Comparison of ENCODE assay signal across 1 cellular context in genomic region chr4:83010522-83011318, GRCh38.
TF ChIP-seq lines count a peak whose summit lies in the region.

Gene LIN54, minus strand, starts transcription at chr4:83010823. Its CDS starts 25,979 bp downstream, at chr4:82984844.

TF ChIP-seq in H1, 55 proteins besides CTCF, POLR2A, EP300 and RAD21:
- TF ChIP-seq CREB1 (IDR thresholded peaks at IDR 0.05), result peak; percentile 71; the same call in 1 of the 2 replicates
- no peak for TF ChIP-seq FOSL1 (IDR thresholded peaks at IDR 0.05; ENCODE audit: insufficient read depth, low read depth, low read length)
- no peak for TF ChIP-seq SP2 (IDR thresholded peaks at IDR 0.05; ENCODE audit: low read length)
- TF ChIP-seq EZH2 (IDR thresholded peaks at IDR 0.05; ENCODE audit: low read depth, low read length, severe bottlenecking), result no peak
- TF ChIP-seq TAF7 (optimal IDR thresholded peaks at IDR 0.05; ENCODE audit: borderline replicate concordance, low read depth, low read length), result no peak
- TF ChIP-seq ATF3 (IDR thresholded peaks at IDR 0.05; ENCODE audit: insufficient read depth, low read depth, low read length), result no peak
- no peak for TF ChIP-seq SRF (IDR thresholded peaks at IDR 0.05; ENCODE audit: low read depth, low read length)
- no peak for TF ChIP-seq SUZ12 (IDR thresholded peaks at IDR 0.05; ENCODE audit: low read length)
- TF ChIP-seq POLR2AphosphoS5 (IDR thresholded peaks at IDR 0.05; ENCODE audit: low read depth, low read length), result no peak
- TF ChIP-seq CBX8 (IDR thresholded peaks at IDR 0.05; ENCODE audit: borderline replicate concordance, low read depth, low read length), result no peak
- TF ChIP-seq KDM4A (IDR thresholded peaks at IDR 0.05; ENCODE audit: low read depth, low read length, severe bottlenecking), result peak; percentile 63
- TF ChIP-seq USF2 (IDR thresholded peaks at IDR 0.05; ENCODE audit: low read length), result no peak
- TF ChIP-seq BCL11A (IDR thresholded peaks at IDR 0.05; ENCODE audit: low read depth in 2 of 2, low read length in 2 of 2), result no peak
- no peak for TF ChIP-seq EGR1 (IDR thresholded peaks at IDR 0.05; ENCODE audit: borderline replicate concordance, low read depth, low read length)
- no peak for TF ChIP-seq CBX5 (IDR thresholded peaks at IDR 0.05; ENCODE audit: low read depth, low read length)
- TF ChIP-seq SP1 (IDR thresholded peaks at IDR 0.05; ENCODE audit: low read depth, low read length), result no peak
- TF ChIP-seq JUND (IDR thresholded peaks at IDR 0.05; ENCODE audit: low read length), result no peak
- TF ChIP-seq ATF2 (IDR thresholded peaks at IDR 0.05; ENCODE audit: low read length), result no peak
- no peak for TF ChIP-seq ZNF274 (IDR thresholded peaks at IDR 0.05; ENCODE audit: borderline replicate concordance, extremely low read depth, low read length)
- TF ChIP-seq SAP30 (IDR thresholded peaks at IDR 0.05; ENCODE audit: insufficient read depth, insufficient replicate concordance, low read length), result peak; percentile 86
- TF ChIP-seq JUN (IDR thresholded peaks at IDR 0.05; ENCODE audit: low read depth, low read length), result no peak
- TF ChIP-seq NANOG (IDR thresholded peaks at IDR 0.05; ENCODE audit: insufficient read depth, low read depth, low read length, poor library complexity, severe bottlenecking), result no peak
- no peak for TF ChIP-seq GTF2F1 (IDR thresholded peaks at IDR 0.05; ENCODE audit: borderline replicate concordance, low read depth, low read length)
- TF ChIP-seq YY1 (IDR thresholded peaks at IDR 0.05; ENCODE audit: low read depth, low read length), result peak; percentile 87
- 0 out of 4 replicates have a peak, but pooled peaks of 1 of the 2 experiments have one; percentile 81 for TF ChIP-seq HDAC2 (IDR thresholded peaks at IDR 0.05; ENCODE audit: borderline replicate concordance in 1 of 2, low read depth in 2 of 2, low read length in 2 of 2)
- TF ChIP-seq CTBP2 (IDR thresholded peaks at IDR 0.05; ENCODE audit: borderline replicate concordance, insufficient read depth, insufficient read length, low read length), result no peak
- no peak for TF ChIP-seq SIX5 (IDR thresholded peaks at IDR 0.05; ENCODE audit: low read depth, low read length)
- TF ChIP-seq CHD2 (IDR thresholded peaks at IDR 0.05; ENCODE audit: low read length), result no peak
- no peak for TF ChIP-seq E2F6 (IDR thresholded peaks at IDR 0.05)
- no peak for TF ChIP-seq TAF1 (IDR thresholded peaks at IDR 0.05; ENCODE audit: low read depth, low read length)
- no peak for TF ChIP-seq SP4 (IDR thresholded peaks at IDR 0.05; ENCODE audit: low read length)
- no peak for TF ChIP-seq TBP (IDR thresholded peaks at IDR 0.05; ENCODE audit: low read depth, low read length)
- TF ChIP-seq SIN3A (conservative IDR thresholded peaks at IDR 0.05 in 1 of 2, IDR thresholded peaks at IDR 0.05 in 1 of 2; ENCODE audit: low read depth in 1 of 2, low read length in 2 of 2), result peak; percentile 93 to 94; a peak in 3 of 4 replicates
- TF ChIP-seq TCF12 (IDR thresholded peaks at IDR 0.05; ENCODE audit: low read depth, low read length), result no peak
- TF ChIP-seq RXRA (IDR thresholded peaks at IDR 0.05; ENCODE audit: insufficient read depth, low read depth, low read length), result no peak
- TF ChIP-seq PHF8 (conservative IDR thresholded peaks at IDR 0.05; ENCODE audit: low read depth, low read length), result peak; percentile 67
- TF ChIP-seq NRF1 (IDR thresholded peaks at IDR 0.05; ENCODE audit: low read depth, low read length), result no peak
- no peak for TF ChIP-seq POU5F1 (IDR thresholded peaks at IDR 0.05; ENCODE audit: low read depth, low read length)
- TF ChIP-seq MAFK (IDR thresholded peaks at IDR 0.05; ENCODE audit: low read depth, low read length), result no peak
- TF ChIP-seq CHD1 (IDR thresholded peaks at IDR 0.05; ENCODE audit: low read depth, low read length), result no peak; the same call in 1 of the 2 replicates
- TF ChIP-seq CHD7 (IDR thresholded peaks at IDR 0.05; ENCODE audit: insufficient replicate concordance, low read length), result no peak
- no peak for TF ChIP-seq KDM1A (IDR thresholded peaks at IDR 0.05; ENCODE audit: borderline replicate concordance, low read length)
- TF ChIP-seq TEAD4 (IDR thresholded peaks at IDR 0.05; ENCODE audit: low read depth, low read length), result no peak
- no peak for TF ChIP-seq CEBPB (IDR thresholded peaks at IDR 0.05; ENCODE audit: low read depth, low read length)
- no peak for TF ChIP-seq RFX5 (IDR thresholded peaks at IDR 0.05; ENCODE audit: borderline replicate concordance, low read depth, low read length)
- no peak for TF ChIP-seq GABPA (IDR thresholded peaks at IDR 0.05; ENCODE audit: borderline replicate concordance, insufficient read depth, low read length)
- no peak for TF ChIP-seq BACH1 (IDR thresholded peaks at IDR 0.05; ENCODE audit: low read length)
- TF ChIP-seq BRCA1 (IDR thresholded peaks at IDR 0.05; ENCODE audit: low read depth, low read length), result no peak
- TF ChIP-seq HDAC6 (IDR thresholded peaks at IDR 0.05; ENCODE audit: low read depth, low read length), result no peak
- no peak for TF ChIP-seq MAX (IDR thresholded peaks at IDR 0.05)
- no peak for TF ChIP-seq SIRT6 (IDR thresholded peaks at IDR 0.05; ENCODE audit: low read length)
- peak; percentile 71 for TF ChIP-seq ASH2L (IDR thresholded peaks at IDR 0.05; ENCODE audit: low read length)
- TF ChIP-seq KDM5A (IDR thresholded peaks at IDR 0.05; ENCODE audit: low read length), result no peak
- no peak for TF ChIP-seq RNF2 (IDR thresholded peaks at IDR 0.05; ENCODE audit: borderline replicate concordance, low read depth, low read length, missing control alignments, poor library complexity, severe bottlenecking)
- TF ChIP-seq RBBP5 (IDR thresholded peaks at IDR 0.05; ENCODE audit: borderline replicate concordance, low read depth, low read length), result peak; percentile 61; the same call in 1 of the 2 replicates
